ENCODE assay signal across 8 cellular contexts in genomic region chr2:112584134-112584890, GRCh38. TPM values are rescaled to one million over a fixed set of nuclear protein-coding genes. Genes with fewer than 3 reads are reported as not detected.
A peak's percentile ranks its signal among the peaks of the same experiment; 100 is the strongest.
DNase-seq lines count a peak whose midpoint lies in the region; ATAC-seq and TF ChIP-seq lines count a peak whose summit lies in the region.

CHCHD5 (plus strand) TSS chr2:112584609; CDS start chr2:112584648, 39 bp downstream.

- no peaks in the 10 kb centered on the region for H3K9me3 ChIP-seq in CD4-positive, alpha-beta memory T cell (ENCODE audit: control insufficient read depth in 1 of 2, low read length in 2 of 2)
- H3K9me3 ChIP-seq in lung (ENCODE audit: control insufficient read depth in 2 of 2, insufficient read depth in 1 of 2, low read length in 1 of 2), result no peaks in the 10 kb centered on the region

- peak; percentile 92 to 97 (median 96) for DNase-seq in CD4-positive, alpha-beta memory T cell
- DNase-seq in HL-60 (ENCODE audit: low read depth in 1 of 2, low spot score in 1 of 2), result peak; percentile 96 to 98
- DNase-seq in NOMO-1 (lab: John Stamatoyannopoulos, UW; ENCODE audit: unreplicated experiment in 2 of 2), result peak; percentile 98
- DNase-seq in activated CD8-positive, alpha-beta memory T cell treated with anti-CD3 and anti-CD28 coated beads for 24 hours, result peak; percentile 95
- DNase-seq in effector CD4-positive, alpha-beta T cell, result peak; percentile 93
- peak; percentile 96 for DNase-seq in lung (ENCODE audit: low spot score)
- peak; percentile 80 to 93 (median 88) for DNase-seq in stimulated activated CD4-positive, alpha-beta T cell treated with anti-CD3 and anti-CD28 coated beads, TNF-alpha, amount 100 ng/mL, for 24 hours (ENCODE audit: low read depth in 3 of 3)

- peaks cover 19 to 54% (median 31%) of the 10 kb centered on the region in 4 donors for H3K4me1 Mint-ChIP-seq in CD4-positive, alpha-beta memory T cell

- H3K4me1 ChIP-seq in CD4-positive, alpha-beta memory T cell (ENCODE audit: insufficient read depth, low read length), result peaks cover 27% of the 10 kb centered on the region
- peaks cover 10 to 11% of the 10 kb centered on the region in 2 donors for H3K4me1 ChIP-seq in lung (ENCODE audit: control insufficient read depth in 2 of 2, insufficient read depth in 2 of 2, low read length in 2 of 2)

- H3K4me3 Mint-ChIP-seq in CD4-positive, alpha-beta memory T cell, result peak within 1 kb of the TSS; percentile 95 to 98 (median 96)

- peaks cover 13 to 29% of the 10 kb centered on the region in 2 donors for H3K36me3 Mint-ChIP-seq in CD4-positive, alpha-beta memory T cell

- H3K27ac ChIP-seq in CD4-positive, alpha-beta memory T cell (ENCODE audit: low read depth, low read length), result peak within 1 kb of the TSS; percentile 79
- H3K27ac ChIP-seq in HL-60 (replicated peaks) (peak within 1 kb of the TSS; percentile 94), lung (ENCODE audit: low read depth in 1 of 2, low read length in 1 of 2) (peak within 1 kb of the TSS; percentile 91 to 98)

- H3K27ac Mint-ChIP-seq in CD4-positive, alpha-beta memory T cell, result peak within 1 kb of the TSS; percentile 94 to 99 (median 98)

- H3K27me3 Mint-ChIP-seq in CD4-positive, alpha-beta memory T cell, result no peaks in the 10 kb centered on the region

- ATAC-seq in GM19463 (IDR thresholded peaks at IDR 0.05; ENCODE audit: unreplicated experiment) (peak; percentile 82), lung (ENCODE audit: insufficient read depth, low FRiP score) (peak; percentile 89)

- CTCF ChIA-PET in CD4-positive, alpha-beta memory T cell (lab: Charles Lee; ENCODE audit: partially characterized antibody), result interaction anchor here (0.6 to 3.5 kb wide), 14 partner anchors 14 to 534 kb away, joined by 3 to 27 read pairs (median 4); partner anchors contain the start of gene ZC3H8

- intact Hi-C loops in CD4-positive, alpha-beta memory T cell (cut with micrococcal nuclease), result loop anchor here (1.0 to 5.0 kb wide), 7 partner anchors 42 to 529 kb away; partner anchors contain the start of genes CKAP2L, POLR1B, SLC20A1 and TMEM87B

- H3K36me3 ChIP-seq in CD4-positive, alpha-beta memory T cell (ENCODE audit: insufficient read depth, low read length), result peaks cover 12% of the 10 kb centered on the region
- peaks cover 0 to 17% of the 10 kb centered on the region in 2 donors for H3K36me3 ChIP-seq in lung (ENCODE audit: control insufficient read depth in 2 of 2, insufficient read depth in 2 of 2, low read length in 2 of 2)

- 0 to 1% methylated on average over 54 of the region's 54 CpGs for WGBS in lung, 2 donors

- peak within 1 kb of the TSS; percentile 63 to 88 for H3K4me3 ChIP-seq in CD4-positive, alpha-beta memory T cell (ENCODE audit: low read length in 2 of 2)
- peak within 1 kb of the TSS; percentile 69 for H3K4me3 ChIP-seq in HL-60 (replicated peaks; ENCODE audit: insufficient read depth, low read length)
- H3K4me3 ChIP-seq in lung, result peak within 1 kb of the TSS; percentile 66

- peaks cover 0 to 3% (median 0%) of the 10 kb centered on the region in 8 donors for H3K9me3 Mint-ChIP-seq in CD4-positive, alpha-beta memory T cell

- no peaks in the 10 kb centered on the region for H3K27me3 ChIP-seq in CD4-positive, alpha-beta memory T cell (ENCODE audit: insufficient read depth, low read length)
- H3K27me3 ChIP-seq in HL-60 (ENCODE audit: insufficient read depth, poor library complexity, severe bottlenecking), result no peaks in the 10 kb centered on the region
- H3K27me3 ChIP-seq in lung (ENCODE audit: control insufficient read depth, insufficient read depth), result no peaks in the 10 kb centered on the region

- TF ChIP-seq CTCF in HL-60 (IDR thresholded peaks at IDR 0.05; ENCODE audit: insufficient read depth, low read length), result no peak
- TF ChIP-seq CTCF in lung (IDR thresholded peaks at IDR 0.05; ENCODE audit: control extremely low read depth, extremely low read depth), result peak; percentile 17

- POLR2A ChIA-PET in CD4-positive, alpha-beta memory T cell (lab: Charles Lee; ENCODE audit: partially characterized antibody), result interaction anchor here (0.8 to 3.8 kb wide), 22 partner anchors 15 to 529 kb away, joined by 3 to 27 read pairs (median 4); partner anchors contain the start of genes POLR1B, SLC20A1, TMEM87B and ZC3H8

RNA-seq across cellular contexts. Expression of gene CHCHD5, which starts in this region (rescaled TPM):
- 10 to 100 TPM; 23.3 to 24.9 TPM for total RNA-seq in CD4-positive, alpha-beta memory T cell
- polyA plus RNA-seq in CD4-positive, alpha-beta memory T cell, result 10 to 100 TPM; 40.2 to 71.1 TPM
- 10 to 100 TPM in 1 of 2 donors, 1 to 10 TPM in 1; 3.0 to 46.6 TPM for total RNA-seq in lung
- 10 to 100 TPM; 43.4 to 45.5 TPM for polyA plus RNA-seq in lung

Comparison
In these comparisons a context has a peak if more than half of its experiments do, and no peak if none do; other contexts are left out.
1. Peak in every context shown above with its lines: DNase-seq, ATAC-seq, H3K4me3 ChIP-seq and H3K27ac ChIP-seq.